Comparison of ENCODE assay signal across 17 cellular contexts in genomic region chr20:61640171-61640570, GRCh38.
DNase-seq lines count a peak whose midpoint lies in the region; ATAC-seq and TF ChIP-seq lines count a peak whose summit lies in the region.
"Had no signal": no experiment of that assay in that cellular context is flagged by ENCODE, and none has a peak within 500 bp of the region (broad histone marks: within the 10 kb centered on the region; RNA-seq: fewer than 3 reads in every experiment).

No MANE protein-coding gene starts in this region.

- 11 to 15% methylated on average over 13 of the region's 13 CpGs for WGBS in GM23248 (ENCODE audit: low coverage in 1 of 2, low lambda C conversion rate in 2 of 2, missing lambda C conversion rate in 2 of 2), 2 experiments
- 79% methylated on average over 13 of the region's 13 CpGs for WGBS in smooth muscle cell (ENCODE audit: low lambda C conversion rate)

- no peaks in the 10 kb centered on the region for H4K20me1 ChIP-seq in GM23248 (ENCODE audit: insufficient read depth)
- no peaks in the 10 kb centered on the region for H4K20me1 ChIP-seq in smooth muscle cell (ENCODE audit: low read depth)

- no peak overlapping the region for H2AFZ ChIP-seq in GM23248
- H2AFZ ChIP-seq in smooth muscle cell (ENCODE audit: low read depth): no peak overlapping the region
- H2AFZ ChIP-seq: parathyroid adenoma had no signal

- no peak overlapping the region for H3K9ac ChIP-seq in GM23248
- no peak overlapping the region for H3K9ac ChIP-seq in smooth muscle cell (ENCODE audit: low read depth)
- H3K9ac ChIP-seq: parathyroid adenoma had no signal

- POLR2A ChIA-PET in RWPE1 (lab: Yijun Ruan, JAX; ENCODE audit: low non-redundant PET): interaction anchor here (0.6 to 0.7 kb wide), 2 partner anchors 38 to 139 kb away, joined by 3 to 6 read pairs; no protein-coding TSS in a partner anchor

- H3K27ac ChIP-seq in GM23248 (no peak overlapping the region), RWPE1 (peak overlapping the region; percentile 59), smooth muscle cell (ENCODE audit: low read depth) (no peak overlapping the region)
- H3K27ac ChIP-seq: parathyroid adenoma, spleen, tibial nerve had no signal

- no peak for TF ChIP-seq CTCF in RWPE1 (conservative IDR thresholded peaks at IDR 0.05; ENCODE audit: low read depth)
- TF ChIP-seq CTCF in smooth muscle cell (IDR thresholded peaks at IDR 0.05; ENCODE audit: borderline replicate concordance, insufficient read depth, poor library complexity, severe bottlenecking): no peak

- no peak for ATAC-seq in GM21367 (IDR thresholded peaks at IDR 0.05; ENCODE audit: unreplicated experiment)
- ATAC-seq: activated naive CD4-positive, alpha-beta T cell treated with anti-CD3 and anti-CD28 coated beads, Interleukin-2, amount 50 U/mL, for 72 hours; left ventricle myocardium superior; stimulated activated memory B cell treated with anti-CD40 and anti-IgM and Interleukin-4, amounts not matched to agents 10 μg/mL and 1 μg/mL and 100 μg/mL, for 72 hours had no signal

- DNase-seq in GM23248 (peak; percentile 71), RWPE1 (ENCODE audit: low spot score) (peak; percentile 78), fibroblast of the conjunctiva (ENCODE audit: low read depth) (peak; percentile 5), superior temporal gyrus (ENCODE audit: extremely low spot score) (peak; percentile 50), ureter (ENCODE audit: low spot score) (no peak), smooth muscle cell (lab: John Stamatoyannopoulos, UW; ENCODE audit: unreplicated experiment) (no peak)
- DNase-seq: CD4-positive, CD25-positive, alpha-beta regulatory T cell; DMS79 treated with DMSO at 0.1 percent for 48 hours; NCI-H187 treated with DMSO at 0.1 percent for 48 hours; NCI-H510A treated with DMSO at 0.1 percent for 48 hours; spleen had no signal

- H3K79me2 ChIP-seq in GM23248 (ENCODE audit: insufficient read depth) (no peaks in the 10 kb centered on the region), smooth muscle cell (ENCODE audit: low read depth) (no peaks in the 10 kb centered on the region)
- H3K79me2 ChIP-seq: parathyroid adenoma had no signal

- CTCF ChIA-PET in RWPE1 (lab: Yijun Ruan, JAX): interaction anchor here (0.7 kb wide), 2 partner anchors 81 to 99 kb away, joined by 3 to 6 read pairs; no protein-coding TSS in a partner anchor

- H3K9me2 ChIP-seq in GM23248 (ENCODE audit: insufficient read depth): no peaks in the 10 kb centered on the region

- H3K27me3 ChIP-seq in GM23248 (replicated peaks; ENCODE audit: insufficient read depth) (no peaks in the 10 kb centered on the region; the same call in 1 of the 2 replicates), smooth muscle cell (ENCODE audit: low read depth) (peaks cover 9% of the 10 kb centered on the region)
- H3K27me3 ChIP-seq: spleen, tibial nerve had no signal

- H3K36me3 ChIP-seq in GM23248 (ENCODE audit: low read depth) (no peaks in the 10 kb centered on the region), smooth muscle cell (ENCODE audit: low read depth) (no peaks in the 10 kb centered on the region)
- H3K36me3 ChIP-seq: spleen, tibial nerve had no signal

- no peaks in the 10 kb centered on the region for H3F3A ChIP-seq in GM23248 (ENCODE audit: insufficient read depth)
- no peaks in the 10 kb centered on the region for H3F3A ChIP-seq in smooth muscle cell (ENCODE audit: low read depth)

- H3K9me3 ChIP-seq in GM23248 (ENCODE audit: low read depth) (no peaks in the 10 kb centered on the region), smooth muscle cell (replicated peaks; ENCODE audit: low read depth) (no peaks in the 10 kb centered on the region)

- no peak overlapping the region for H3K4me2 ChIP-seq in GM23248 (ENCODE audit: unreplicated experiment)
- no peak overlapping the region for H3K4me2 ChIP-seq in smooth muscle cell

- H3K4me3 ChIP-seq in GM23248 (no peak overlapping the region), smooth muscle cell (no peak overlapping the region)
- H3K4me3 ChIP-seq: spleen, tibial nerve had no signal

- in situ Hi-C loops in GM23248 (cut with MboI): no loop called here

- H3K4me1 ChIP-seq in GM23248 (ENCODE audit: insufficient read depth) (no peaks in the 10 kb centered on the region; the same call in 1 of the 2 replicates), smooth muscle cell (ENCODE audit: low read depth) (peaks cover 6% of the 10 kb centered on the region)
- H3K4me1 ChIP-seq: parathyroid adenoma had no signal

Comparison
In these comparisons a context has a peak if more than half of its experiments do, and no peak if none do; other contexts are left out.
1. DNase-seq: peak in GM23248 (single experiment), RWPE1 (single experiment), fibroblast of the conjunctiva (single experiment) and superior temporal gyrus (single experiment); none in ureter (single experiment) and smooth muscle cell (single experiment).